ENCODE assay signal across 8 cellular contexts in the genomic region with DNA sequence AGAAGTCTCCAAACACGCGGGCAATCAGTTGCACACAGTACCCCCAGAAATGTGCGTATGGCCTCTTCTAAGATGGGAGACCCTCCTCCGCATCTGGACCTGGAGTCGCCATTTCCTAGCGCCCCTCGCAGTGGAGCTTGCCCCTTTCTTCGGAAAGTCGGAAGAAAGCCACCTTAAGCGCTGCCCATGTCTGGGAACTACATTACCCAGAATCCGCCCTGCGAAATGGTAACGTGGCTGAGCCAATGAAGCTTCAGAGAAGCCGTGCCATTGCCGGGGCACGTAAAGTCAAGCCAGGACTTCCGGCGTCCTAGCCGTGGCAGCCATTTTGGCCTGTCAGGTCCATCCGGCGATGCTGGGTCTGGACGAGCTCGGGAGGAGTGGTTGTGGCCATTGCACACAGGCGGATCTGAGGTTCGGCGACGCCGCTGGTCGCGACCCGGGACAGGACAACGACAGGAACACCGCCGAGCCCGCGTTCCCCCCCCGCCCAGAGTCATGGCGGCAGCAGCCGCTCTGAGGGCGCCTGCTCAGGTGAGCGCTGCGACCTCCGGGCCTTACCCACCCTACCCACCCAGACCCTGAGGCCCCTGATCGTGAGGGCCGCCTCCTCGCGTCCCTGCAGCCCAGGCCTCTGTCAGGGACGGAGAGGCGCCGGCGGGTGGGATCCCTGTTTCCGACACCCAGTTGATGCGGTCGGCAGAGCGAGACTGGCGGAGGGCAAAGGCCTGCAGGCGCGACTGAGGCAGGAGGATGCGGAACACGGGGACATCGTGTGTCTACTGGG. TPM values are rescaled to one million over a fixed set of nuclear protein-coding genes. Genes with fewer than 3 reads are reported as not detected.
A peak's percentile ranks its signal among the peaks of the same experiment; 100 is the strongest.
DNase-seq lines count a peak whose midpoint lies in the region; ATAC-seq and TF ChIP-seq lines count a peak whose summit lies in the region.

A gene (plus strand): TSS at position 332 of the 787 bp plus-strand sequence. CDS start 167 bp downstream, at position 499.

- TF ChIP-seq CTCF in epithelial cell of proximal tubule (conservative IDR thresholded peaks at IDR 0.05; ENCODE audit: low read depth, low read length) = no peak

- DNase-seq in COLO668 (lab: John Stamatoyannopoulos, UW; ENCODE audit: unreplicated experiment) = peak; percentile 91
- peak; percentile 73 for DNase-seq in HS-5 (ENCODE audit: low read depth)
- peak; percentile 82 for DNase-seq in OCI-M2 (lab: John Stamatoyannopoulos, UW; ENCODE audit: unreplicated experiment)
- DNase-seq in activated T-cell treated with anti-CD3 and anti-CD28 coated beads for 4 hours = peak; percentile 76
- DNase-seq in epithelial cell of proximal tubule (ENCODE audit: low read depth) = peak; percentile 52
- DNase-seq in stimulated activated CD8-positive, alpha-beta memory T cell treated with anti-CD3 and anti-CD28 coated beads, Interleukin-4, amount 100 ng/mL, for 4 hours (ENCODE audit: low read depth in 2 of 2, low spot score in 1 of 2) = peak; percentile 67 to 69

- peaks cover 6 to 17% of the 10 kb centered on the region in 2 donors for H3K9me3 ChIP-seq in mucosa of rectum (ENCODE audit: control insufficient read depth in 2 of 2, low read length in 2 of 2)

- H3K9ac ChIP-seq in mucosa of rectum (ENCODE audit: low read depth in 1 of 2, low read length in 2 of 2) = peak within 1 kb of the TSS; percentile 65 to 79

- peaks cover 0 to 6% of the 10 kb centered on the region in 2 donors for H3K4me1 ChIP-seq in mucosa of rectum (ENCODE audit: control insufficient read depth in 2 of 2, insufficient read depth in 2 of 2, low read length in 2 of 2)

- H3K36me3 ChIP-seq in mucosa of rectum (ENCODE audit: control insufficient read depth in 2 of 2, insufficient read depth in 2 of 2, low read length in 2 of 2) = peaks cover 6 to 15% of the 10 kb centered on the region in 2 donors

- ATAC-seq in GM19468 (IDR thresholded peaks at IDR 0.05; ENCODE audit: extremely low read depth, unreplicated experiment) = peak; percentile 88

- no peaks in the 10 kb centered on the region for H3K27me3 ChIP-seq in mucosa of rectum (ENCODE audit: control insufficient read depth in 2 of 2, insufficient read depth in 2 of 2, low read length in 2 of 2)

- peak within 1 kb of the TSS; percentile 81 to 86 for H3K27ac ChIP-seq in mucosa of rectum (ENCODE audit: low read depth in 2 of 2, low read length in 2 of 2)

- H3K4me3 ChIP-seq in epithelial cell of proximal tubule (ENCODE audit: low read depth, low read length) (peak within 1 kb of the TSS; percentile 82), mucosa of rectum (ENCODE audit: low read length in 2 of 2) (peak within 1 kb of the TSS; percentile 89 to 90)

RNA-seq across cellular contexts. Expression of the gene that starts here (rescaled TPM):
- 6.7 and 6.9 TPM in 2 replicates for total RNA-seq in epithelial cell of proximal tubule

Comparison
In these comparisons a context has a peak if more than half of its experiments do, and no peak if none do; other contexts are left out.
1. Peak in every context shown above with its lines: DNase-seq, ATAC-seq, H3K4me3 ChIP-seq and H3K27ac ChIP-seq.